Comparison of ENCODE assay signal across 20 cellular contexts in the genomic region with DNA sequence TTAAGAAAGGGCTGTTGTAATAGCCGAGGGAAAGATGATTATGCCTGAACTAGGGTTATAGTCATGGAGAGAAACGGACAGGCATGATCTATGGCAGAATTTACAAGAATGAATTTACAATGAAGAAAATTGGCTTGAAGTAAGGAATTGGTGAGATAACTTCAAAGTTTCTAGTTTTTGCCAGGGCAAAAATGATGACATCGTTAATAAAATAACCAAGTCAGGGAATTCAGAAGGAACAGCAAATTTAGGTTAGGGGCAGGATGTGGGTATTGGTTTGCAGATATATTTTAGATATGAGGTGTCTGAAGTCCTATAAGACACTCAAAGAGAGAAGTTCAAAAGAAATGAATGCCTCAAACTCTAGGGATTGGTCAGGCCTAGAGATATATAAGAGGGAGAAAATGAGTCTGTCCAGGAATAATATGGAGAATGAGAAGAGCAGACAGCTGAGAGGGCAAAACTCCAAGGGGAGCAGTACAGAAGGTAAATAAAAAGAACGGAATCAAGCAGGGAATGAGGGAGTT.
DNase-seq lines count a peak whose midpoint lies in the region; ATAC-seq and TF ChIP-seq lines count a peak whose summit lies in the region.
"Had no signal": no experiment of that assay in that cellular context is flagged by ENCODE, and none has a peak within 500 bp of the region (broad histone marks: within the 10 kb centered on the region; RNA-seq: fewer than 3 reads in every experiment).

No MANE protein-coding gene starts in this region.

- CTCF ChIA-PET in activated CD8-positive, alpha-beta memory T cell treated with anti-CD3 and anti-CD28 coated beads, Interleukin-2, amount 10 ng/mL, durations not matched to agents 7 days and 5 days (lab: Charles Lee) = no interaction called here
- CTCF ChIA-PET in HEK293 (lab: Yijun Ruan, JAX) (interaction anchor here (0.5 kb wide), 1 partner anchor 124 kb away, joined by 3 read pairs; no protein-coding TSS in a partner anchor), Caco-2 (lab: Charles Lee) (no interaction called here)

- H3K36me3 Mint-ChIP-seq in activated CD8-positive, alpha-beta memory T cell treated with anti-CD3 and anti-CD28 coated beads, Interleukin-2, amount 10 ng/mL, durations not matched to agents 7 days and 5 days = peaks cover 55% of the 10 kb centered on the region
- peaks cover 24% of the 10 kb centered on the region for H3K36me3 Mint-ChIP-seq in activated naive CD8-positive, alpha-beta T cell treated with anti-CD3 and anti-CD28 coated beads for 36 hours
- H3K36me3 Mint-ChIP-seq in natural killer cell treated with Interleukin-12 subunit alpha and Interleukin-12 subunit beta and Interleukin-15 and Interleukin-18, amount 100 ng/mL, for 72 hours = peaks cover 15% of the 10 kb centered on the region
- peaks cover 34% of the 10 kb centered on the region for H3K36me3 Mint-ChIP-seq in Caco-2 (ENCODE audit: insufficient read depth, unreplicated experiment)

- POLR2A ChIA-PET in HEK293 (lab: Yijun Ruan, JAX) (no interaction called here), Caco-2 (lab: Charles Lee) (no interaction called here)

- no peak for ATAC-seq in activated CD8-positive, alpha-beta memory T cell treated with anti-CD3 and anti-CD28 coated beads, Interleukin-2, amount 10 ng/mL, durations not matched to agents 7 days and 5 days
- peak in 1 of 2 donors; percentile 24 for ATAC-seq in natural killer cell treated with Interleukin-12 subunit alpha and Interleukin-12 subunit beta and Interleukin-15 and Interleukin-18, amount 100 ng/mL, for 72 hours

- DNase-seq in activated CD8-positive, alpha-beta memory T cell treated with anti-CD3 and anti-CD28 coated beads, Interleukin-2, amount 10 ng/mL, durations not matched to agents 7 days and 5 days = no peak
- DNase-seq in activated CD8-positive, alpha-beta memory T cell treated with anti-CD3 and anti-CD28 coated beads, Interleukin-2, amount 50 U/mL, for 48 hours = no peak
- no peak for DNase-seq in activated naive CD8-positive, alpha-beta T cell treated with anti-CD3 and anti-CD28 coated beads for 36 hours
- no peak for DNase-seq in natural killer cell treated with Interleukin-12 subunit alpha and Interleukin-12 subunit beta and Interleukin-15 and Interleukin-18, amount 100 ng/mL, for 72 hours (ENCODE audit: low spot score)
- no peak for DNase-seq in kidney glomerular epithelial cell (lab: John Stamatoyannopoulos, UW)
- DNase-seq in Caco-2 = no peak
- DNase-seq in AG08395 (ENCODE audit: low spot score) = no peak
- DNase-seq: activated CD4-positive, alpha-beta T cell treated with anti-CD3 and anti-CD28 coated beads, Interleukin-2, amount 50 U/mL, for 48 hours; activated T-cell treated with anti-CD3 and anti-CD28 coated beads, Interleukin-2, amount 50 U/mL, for 1 hour; cerebellar nuclear complex; HCEC 1CT; mammary epithelial cell; NCI-H1048; NCI-H187; NCI-H526; nucleus accumbens; stimulated activated CD4-positive, alpha-beta T cell treated with anti-CD3 and anti-CD28 coated beads, Interleukin-1b, Interleukin-23, amount 100 ng/mL, for 48 hours had no signal

- H3K36me3 ChIP-seq in HEK293 (ENCODE audit: control insufficient read depth in 2 of 2, insufficient read depth in 1 of 2, low read length in 2 of 2) = peaks cover 7 to 82% of the 10 kb centered on the region in 2 experiments; a peak in 2 of 3 replicates
- H3K36me3 ChIP-seq in Caco-2 (ENCODE audit: control insufficient read depth, insufficient read depth, low read length) = peaks cover 1% of the 10 kb centered on the region; the same call in 1 of the 2 replicates

- no peaks in the 10 kb centered on the region for H3K27me3 ChIP-seq in Caco-2 (replicated peaks; ENCODE audit: control insufficient read depth, insufficient read depth, low read length)
- H3K27me3 ChIP-seq: suprapubic skin had no signal

- H3K27ac Mint-ChIP-seq in activated CD8-positive, alpha-beta memory T cell treated with anti-CD3 and anti-CD28 coated beads, Interleukin-2, amount 10 ng/mL, durations not matched to agents 7 days and 5 days = peak overlapping the region; percentile 48
- H3K27ac Mint-ChIP-seq in activated naive CD8-positive, alpha-beta T cell treated with anti-CD3 and anti-CD28 coated beads for 36 hours = peak overlapping the region; percentile 65
- peak overlapping the region in 1 of 2 donors; percentile 16 for H3K27ac Mint-ChIP-seq in natural killer cell treated with Interleukin-12 subunit alpha and Interleukin-12 subunit beta and Interleukin-15 and Interleukin-18, amount 100 ng/mL, for 72 hours
- H3K27ac Mint-ChIP-seq in Caco-2 (ENCODE audit: unreplicated experiment) = no peak overlapping the region

- H3K27ac ChIP-seq in HEK293 (ENCODE audit: extremely low read depth, low read depth, low read length) = no peak overlapping the region
- H3K27ac ChIP-seq: skin epidermis, suprapubic skin had no signal

- H3K27me3 Mint-ChIP-seq in activated CD8-positive, alpha-beta memory T cell treated with anti-CD3 and anti-CD28 coated beads, Interleukin-2, amount 10 ng/mL, durations not matched to agents 7 days and 5 days = no peaks in the 10 kb centered on the region
- no peaks in the 10 kb centered on the region for H3K27me3 Mint-ChIP-seq in activated naive CD8-positive, alpha-beta T cell treated with anti-CD3 and anti-CD28 coated beads for 36 hours
- H3K27me3 Mint-ChIP-seq in natural killer cell treated with Interleukin-12 subunit alpha and Interleukin-12 subunit beta and Interleukin-15 and Interleukin-18, amount 100 ng/mL, for 72 hours = no peaks in the 10 kb centered on the region
- no peaks in the 10 kb centered on the region for H3K27me3 Mint-ChIP-seq in Caco-2 (ENCODE audit: insufficient read depth, unreplicated experiment)

- no peak overlapping the region for H3K4me3 ChIP-seq in HEK293 (ENCODE audit: low read depth, low read length)
- H3K4me3 ChIP-seq in Caco-2 (ENCODE audit: low read depth, low read length) = no peak overlapping the region
- H3K4me3 ChIP-seq: skin epidermis, suprapubic skin had no signal

- H3K9me3 Mint-ChIP-seq in activated CD8-positive, alpha-beta memory T cell treated with anti-CD3 and anti-CD28 coated beads, Interleukin-2, amount 10 ng/mL, durations not matched to agents 7 days and 5 days (ENCODE audit: low read depth) = no peaks in the 10 kb centered on the region
- no peaks in the 10 kb centered on the region for H3K9me3 Mint-ChIP-seq in activated naive CD8-positive, alpha-beta T cell treated with anti-CD3 and anti-CD28 coated beads for 36 hours
- H3K9me3 Mint-ChIP-seq in natural killer cell treated with Interleukin-12 subunit alpha and Interleukin-12 subunit beta and Interleukin-15 and Interleukin-18, amount 100 ng/mL, for 72 hours = no peaks in the 10 kb centered on the region
- no peaks in the 10 kb centered on the region for H3K9me3 Mint-ChIP-seq in Caco-2 (ENCODE audit: unreplicated experiment)

- TF ChIP-seq CTCF in HEK293 (tag by site-specific recombination; IDR thresholded peaks at IDR 0.05) = no peak
- no peak for TF ChIP-seq CTCF in Caco-2 (IDR thresholded peaks at IDR 0.05; ENCODE audit: insufficient read depth in 1 of 2, low read depth in 1 of 2, low read length in 1 of 2, severe bottlenecking in 1 of 2, unreplicated experiment in 1 of 2)

- no TSS peak for BruUV-seq in Caco-2 (replicated peaks; lab: Mats Ljungman, UMichigan)

- no peak overlapping the region for H3K4me3 Mint-ChIP-seq in activated CD8-positive, alpha-beta memory T cell treated with anti-CD3 and anti-CD28 coated beads, Interleukin-2, amount 10 ng/mL, durations not matched to agents 7 days and 5 days
- H3K4me3 Mint-ChIP-seq in activated naive CD8-positive, alpha-beta T cell treated with anti-CD3 and anti-CD28 coated beads for 36 hours = no peak overlapping the region
- H3K4me3 Mint-ChIP-seq in natural killer cell treated with Interleukin-12 subunit alpha and Interleukin-12 subunit beta and Interleukin-15 and Interleukin-18, amount 100 ng/mL, for 72 hours = peak overlapping the region; percentile 21
- no peak overlapping the region for H3K4me3 Mint-ChIP-seq in Caco-2 (ENCODE audit: unreplicated experiment)

- intact Hi-C loops in Caco-2 (cut with micrococcal nuclease; ENCODE audit: unreplicated experiment) = no loop called here

- peaks cover 23% of the 10 kb centered on the region for H3K4me1 Mint-ChIP-seq in activated CD8-positive, alpha-beta memory T cell treated with anti-CD3 and anti-CD28 coated beads, Interleukin-2, amount 10 ng/mL, durations not matched to agents 7 days and 5 days
- H3K4me1 Mint-ChIP-seq in activated naive CD8-positive, alpha-beta T cell treated with anti-CD3 and anti-CD28 coated beads for 36 hours = peaks cover 5% of the 10 kb centered on the region
- peaks cover 10 to 12% of the 10 kb centered on the region in 2 donors for H3K4me1 Mint-ChIP-seq in natural killer cell treated with Interleukin-12 subunit alpha and Interleukin-12 subunit beta and Interleukin-15 and Interleukin-18, amount 100 ng/mL, for 72 hours (ENCODE audit: low read depth in 2 of 2)
- H3K4me1 Mint-ChIP-seq in Caco-2 (ENCODE audit: low read depth, unreplicated experiment) = no peaks in the 10 kb centered on the region

- H3K4me1 ChIP-seq in HEK293 (ENCODE audit: control insufficient read depth, insufficient read depth, low read length) = no peaks in the 10 kb centered on the region
- H3K4me1 ChIP-seq in Caco-2 = no peaks in the 10 kb centered on the region
- H3K4me1 ChIP-seq: suprapubic skin had no signal

- H3K9me3 ChIP-seq in HEK293 (ENCODE audit: control insufficient read depth, insufficient read depth, low read depth, low read length) = no peaks in the 10 kb centered on the region
- no peaks in the 10 kb centered on the region for H3K9me3 ChIP-seq in Caco-2
- H3K9me3 ChIP-seq: suprapubic skin had no signal

TF ChIP-seq in HEK293, 187 proteins besides CTCF, POLR2A, EP300 and RAD21 (continues in another document):
- TF ChIP-seq ZNF133 (tag by site-specific recombination; IDR thresholded peaks at IDR 0.05) (no peak), ZNF184 (tag by site-specific recombination; IDR thresholded peaks at IDR 0.05) (no peak), ATF2 (tag by site-specific recombination; IDR thresholded peaks at IDR 0.05; ENCODE audit: low read depth) (0 out of 2 replicates have a peak, but pooled peaks have one; percentile 46), EGR2 (tag by site-specific recombination; IDR thresholded peaks at IDR 0.05; ENCODE audit: low read depth) (no peak), ZNF660 (tag by site-specific recombination; IDR thresholded peaks at IDR 0.05) (no peak)
